Comparison of ENCODE assay signal across 10 cellular contexts in the genomic region with DNA sequence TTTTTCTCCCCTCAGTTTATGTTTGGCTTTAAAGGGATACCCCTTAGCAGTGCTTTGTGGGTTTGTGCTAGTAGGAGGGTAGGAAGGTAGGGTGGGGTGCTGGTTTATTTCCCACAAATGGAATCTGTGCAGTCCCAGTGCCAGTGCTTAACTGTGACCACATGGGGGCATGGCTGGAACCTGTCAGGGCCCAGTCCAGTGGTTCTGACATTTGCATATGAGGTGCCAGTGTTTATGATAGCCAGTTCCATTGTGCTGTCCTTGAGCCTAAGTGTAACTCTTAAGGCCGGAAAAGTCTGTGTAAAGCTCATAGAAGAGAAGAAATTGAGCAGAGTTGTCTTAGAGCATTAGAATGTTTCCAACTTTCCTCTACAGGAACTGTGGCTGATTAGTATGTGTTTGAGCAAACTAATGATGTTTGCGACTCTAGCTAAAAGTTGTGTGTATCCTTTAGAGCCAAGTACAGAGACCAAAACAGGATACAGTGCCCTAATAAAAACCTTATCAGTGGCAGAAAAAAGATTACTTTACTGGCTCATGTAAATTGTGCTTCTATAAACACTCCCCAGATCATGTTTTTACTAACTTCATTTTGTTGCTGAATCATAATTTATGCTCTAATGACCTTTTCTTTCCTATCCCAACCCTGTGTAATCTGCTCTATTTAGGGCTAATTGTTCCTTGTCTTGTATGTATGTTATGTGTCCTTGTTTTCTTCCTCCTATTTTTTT. TPM values are rescaled to one million over a fixed set of nuclear protein-coding genes. Genes with fewer than 3 reads are reported as not detected.
DNase-seq lines count a peak whose midpoint lies in the region; ATAC-seq and TF ChIP-seq lines count a peak whose summit lies in the region.
"Had no signal": no experiment of that assay in that cellular context is flagged by ENCODE, and none has a peak within 500 bp of the region (broad histone marks: within the 10 kb centered on the region; RNA-seq: fewer than 3 reads in every experiment).

No MANE protein-coding gene starts in this region.

- no peaks in the 10 kb centered on the region for H4K20me1 ChIP-seq in SK-N-SH (ENCODE audit: insufficient read depth)
- H4K20me1 ChIP-seq: BLaER1 had no signal

- no peak overlapping the region for H3K9ac ChIP-seq in SK-N-SH
- H3K9ac ChIP-seq: BLaER1 had no signal

- CTCF ChIA-PET in SK-N-SH (lab: Yijun Ruan, JAX) = interaction anchor here (0.7 to 14.8 kb wide), 2 partner anchors 42 to 1526 kb away, joined by 3 to 272 read pairs; partner anchors contain the start of gene DIXDC1
- CTCF ChIA-PET in MCF 10A (lab: Yijun Ruan, JAX) = interaction anchor here (0.5 to 14.5 kb wide), 7 partner anchors 10 to 911 kb away, joined by 3 to 564 read pairs (median 3); partner anchors contain the start of genes C11orf52 and DIXDC1
- CTCF ChIA-PET in CD8-positive, alpha-beta T cell (lab: Charles Lee) = interaction anchor here (0.7 to 10.9 kb wide), 2 partner anchors 43 to 613 kb away, joined by 3 to 132 read pairs; no protein-coding TSS in a partner anchor

- DNase-seq in SK-N-SH (no peak), MCF 10A (ENCODE audit: unreplicated experiment) (no peak), kidney epithelial cell (ENCODE audit: low read depth) (no peak), upper lobe of right lung (no peak), LoVo (ENCODE audit: low spot score) (no peak)
- DNase-seq in CD8-positive, alpha-beta T cell = no peak
- DNase-seq: amniotic stem cell had no signal

- H3K9me3 ChIP-seq in SK-N-SH (no peaks in the 10 kb centered on the region), upper lobe of right lung (no peaks in the 10 kb centered on the region)
- no peaks in the 10 kb centered on the region for H3K9me3 ChIP-seq in CD8-positive, alpha-beta T cell (ENCODE audit: low read length)
- H3K9me3 ChIP-seq: BLaER1 had no signal

- no peak overlapping the region for H2AFZ ChIP-seq in SK-N-SH (ENCODE audit: low read depth)

- H3K36me3 ChIP-seq in SK-N-SH (replicated peaks in 1 of 2; ENCODE audit: control insufficient read depth in 1 of 2, insufficient read depth in 2 of 2, low read length in 1 of 2) = peaks cover 0 to 8% of the 10 kb centered on the region in 2 experiments
- no peaks in the 10 kb centered on the region for H3K36me3 ChIP-seq in kidney epithelial cell (ENCODE audit: control insufficient read depth, insufficient read depth, low read length)
- H3K36me3 ChIP-seq in upper lobe of right lung = no peaks in the 10 kb centered on the region
- H3K36me3 ChIP-seq in CD8-positive, alpha-beta T cell (ENCODE audit: insufficient read depth, low read length) = no peaks in the 10 kb centered on the region

- no peak; the same call in 1 of the 2 replicates for TF ChIP-seq RAD21 in SK-N-SH (IDR thresholded peaks at IDR 0.05; ENCODE audit: low read length)

- intact Hi-C loops in MCF 10A (cut with micrococcal nuclease) (loop anchor here (5.0 kb wide), 1 partner anchor 308 kb away; no protein-coding TSS in a partner anchor), upper lobe of right lung (cut with DNase I) (no loop called here)
- intact Hi-C loops in CD8-positive, alpha-beta T cell (cut with DNase I, micrococcal nuclease) = no loop called here

- no peak for TF ChIP-seq EP300 in SK-N-SH (IDR thresholded peaks at IDR 0.05; ENCODE audit: borderline replicate concordance in 1 of 2, low read depth in 1 of 2, low read length in 1 of 2)

- no peaks in the 10 kb centered on the region for H3K9me2 ChIP-seq in SK-N-SH

- ATAC-seq in SK-N-SH treated with all-trans-retinoic acid at 6 μM for 48 hours (no peak), upper lobe of right lung (peak; percentile 57)
- no peak for ATAC-seq in CD8-positive, alpha-beta T cell
- no peak for ATAC-seq in activated T-helper 17 cell treated with anti-CD3 and anti-CD28 coated beads, Interleukin-2, amount 50 U/mL, for 72 hours (replicated peaks)

- H3K27me3 Mint-ChIP-seq in MCF 10A (ENCODE audit: insufficient read depth, unreplicated experiment) = no peaks in the 10 kb centered on the region
- peaks cover 29% of the 10 kb centered on the region for H3K27me3 Mint-ChIP-seq in CD8-positive, alpha-beta T cell (ENCODE audit: low read depth)
- H3K27me3 Mint-ChIP-seq in activated T-helper 17 cell treated with anti-CD3 and anti-CD28 coated beads, Interleukin-2, amount 50 U/mL, for 72 hours = peaks cover 9% of the 10 kb centered on the region

- H3K4me3 ChIP-seq in SK-N-SH (ENCODE audit: low read depth in 2 of 2, low read length in 1 of 2) = no peak overlapping the region
- no peak overlapping the region for H3K4me3 ChIP-seq in kidney epithelial cell (ENCODE audit: low read depth, low read length)
- no peak overlapping the region for H3K4me3 ChIP-seq in upper lobe of right lung
- H3K4me3 ChIP-seq in CD8-positive, alpha-beta T cell (ENCODE audit: low read depth, low read length) = no peak overlapping the region
- H3K4me3 ChIP-seq: BLaER1 had no signal

- no peak overlapping the region for H3K4me3 Mint-ChIP-seq in MCF 10A (ENCODE audit: unreplicated experiment)
- no peak overlapping the region for H3K4me3 Mint-ChIP-seq in CD8-positive, alpha-beta T cell
- no peak overlapping the region for H3K4me3 Mint-ChIP-seq in activated T-helper 17 cell treated with anti-CD3 and anti-CD28 coated beads, Interleukin-2, amount 50 U/mL, for 72 hours

- H3K79me2 ChIP-seq in SK-N-SH (ENCODE audit: insufficient read depth) = peaks cover 5% of the 10 kb centered on the region; the same call in 1 of the 2 replicates

- H3K4me2 ChIP-seq in SK-N-SH = no peak overlapping the region
- H3K4me2 ChIP-seq: BLaER1 had no signal

- H3F3A ChIP-seq in SK-N-SH (replicated peaks; ENCODE audit: insufficient read depth) = peaks cover 14% of the 10 kb centered on the region

- WGBS in SK-N-SH (ENCODE audit: low lambda C conversion rate) = 100% methylated on average over 2 of the region's 2 CpGs

- peaks cover 31% of the 10 kb centered on the region for H3K4me1 Mint-ChIP-seq in MCF 10A (ENCODE audit: insufficient read depth, unreplicated experiment)
- peaks cover 7% of the 10 kb centered on the region for H3K4me1 Mint-ChIP-seq in CD8-positive, alpha-beta T cell (ENCODE audit: low read depth)
- no peaks in the 10 kb centered on the region for H3K4me1 Mint-ChIP-seq in activated T-helper 17 cell treated with anti-CD3 and anti-CD28 coated beads, Interleukin-2, amount 50 U/mL, for 72 hours

- H3K9me3 Mint-ChIP-seq in MCF 10A (ENCODE audit: unreplicated experiment) = no peaks in the 10 kb centered on the region
- no peaks in the 10 kb centered on the region for H3K9me3 Mint-ChIP-seq in CD8-positive, alpha-beta T cell
- no peaks in the 10 kb centered on the region for H3K9me3 Mint-ChIP-seq in activated T-helper 17 cell treated with anti-CD3 and anti-CD28 coated beads, Interleukin-2, amount 50 U/mL, for 72 hours

- H3K4me1 ChIP-seq in SK-N-SH (ENCODE audit: control insufficient read depth in 1 of 2, insufficient read depth in 2 of 2, low read depth in 1 of 2, low read length in 1 of 2) (peaks cover 13 to 18% of the 10 kb centered on the region in 2 experiments; a peak in 3 of 4 replicates), upper lobe of right lung (peaks cover 14% of the 10 kb centered on the region)
- peaks cover 7% of the 10 kb centered on the region for H3K4me1 ChIP-seq in CD8-positive, alpha-beta T cell (ENCODE audit: insufficient read depth, low read length)

- POLR2A ChIA-PET in SK-N-SH (lab: Yijun Ruan, JAX) (no interaction called here), MCF 10A (lab: Yijun Ruan, JAX) (interaction anchor here (0.7 to 11.0 kb wide), 5 partner anchors 10 to 40 kb away, joined by 3 to 513 read pairs (median 7); partner anchors contain the start of gene DIXDC1)
- POLR2A ChIA-PET in CD8-positive, alpha-beta T cell (lab: Charles Lee) = no interaction called here

- H3K36me3 Mint-ChIP-seq in MCF 10A (ENCODE audit: insufficient read depth, unreplicated experiment) = peaks cover 14% of the 10 kb centered on the region
- H3K36me3 Mint-ChIP-seq in CD8-positive, alpha-beta T cell = no peaks in the 10 kb centered on the region
- H3K36me3 Mint-ChIP-seq in activated T-helper 17 cell treated with anti-CD3 and anti-CD28 coated beads, Interleukin-2, amount 50 U/mL, for 72 hours (ENCODE audit: low read depth) = peaks cover 17% of the 10 kb centered on the region

- TF ChIP-seq CTCF in SK-N-SH (IDR thresholded peaks at IDR 0.05) = peak; percentile 30
- no peak for TF ChIP-seq CTCF in MCF 10A (IDR thresholded peaks at IDR 0.05; ENCODE audit: unreplicated experiment)
- TF ChIP-seq CTCF in kidney epithelial cell (IDR thresholded peaks at IDR 0.05; ENCODE audit: insufficient read depth, low read length, poor library complexity, severe bottlenecking) = peak; percentile 19
- TF ChIP-seq CTCF in upper lobe of right lung (IDR thresholded peaks at IDR 0.05) = peak; percentile 34
- no peak for TF ChIP-seq CTCF in CD8-positive, alpha-beta T cell (IDR thresholded peaks at IDR 0.05)

- H3K27ac ChIP-seq in SK-N-SH (ENCODE audit: low read depth in 2 of 2, low read length in 1 of 2) = no peak overlapping the region
- H3K27ac ChIP-seq in upper lobe of right lung = peak overlapping the region; percentile 44
- no peak overlapping the region for H3K27ac ChIP-seq in CD8-positive, alpha-beta T cell (ENCODE audit: low read depth, low read length)
- H3K27ac ChIP-seq: BLaER1 had no signal

- peak overlapping the region; percentile 97 for H3K27ac Mint-ChIP-seq in MCF 10A (ENCODE audit: low read depth, unreplicated experiment)
- H3K27ac Mint-ChIP-seq in CD8-positive, alpha-beta T cell = no peak overlapping the region
- no peak overlapping the region for H3K27ac Mint-ChIP-seq in activated T-helper 17 cell treated with anti-CD3 and anti-CD28 coated beads, Interleukin-2, amount 50 U/mL, for 72 hours

- H3K27me3 ChIP-seq in SK-N-SH (ENCODE audit: insufficient read depth) (no peaks in the 10 kb centered on the region), kidney epithelial cell (ENCODE audit: control insufficient read depth, insufficient read depth, low read length) (no peaks in the 10 kb centered on the region), upper lobe of right lung (no peaks in the 10 kb centered on the region)
- no peaks in the 10 kb centered on the region for H3K27me3 ChIP-seq in CD8-positive, alpha-beta T cell (ENCODE audit: insufficient read depth, low read length)

- BruUV-seq in MCF 10A (replicated peaks; lab: Mats Ljungman, UMichigan) = no TSS peak

RNA-seq across cellular contexts. Expression of gene DIXDC1, which starts 38.1 kb away (rescaled TPM):
- polyA plus RNA-seq in SK-N-SH (2012; rRNA removed) = 5.3 and 6.8 TPM in 2 replicates
- 6.3 and 6.9 TPM in 2 replicates for polyA plus RNA-seq in SK-N-SH (2012; cell fraction: cytosol; rRNA removed)
- polyA plus RNA-seq in SK-N-SH (2012; cell fraction: nucleus; rRNA removed) = 5.9 and 9.3 TPM in 2 replicates
- total RNA-seq in MCF 10A (2022) = 21.0 and 47.3 TPM in 2 replicates
- 13.2 and 14.4 TPM in 2 replicates for total RNA-seq in kidney epithelial cell
- 15.2 TPM for total RNA-seq in upper lobe of right lung
- total RNA-seq in CD8-positive, alpha-beta T cell = under 1 TPM; 0.22 to 0.39 TPM
- total RNA-seq in activated T-helper 17 cell treated with anti-CD3 and anti-CD28 coated beads, Interleukin-2, amount 50 U/mL, for 72 hours = 10 to 100 TPM; 11.3 to 27.4 TPM

RNA-seq across cellular contexts. Expression of gene DLAT, which starts 50.0 kb away (rescaled TPM):
- 14.4 and 17.8 TPM in 2 replicates for polyA plus RNA-seq in SK-N-SH (2012; rRNA removed)
- polyA plus RNA-seq in SK-N-SH (2012; cell fraction: cytosol; rRNA removed) = 19.4 and 20.3 TPM in 2 replicates
- polyA plus RNA-seq in SK-N-SH (2012; cell fraction: nucleus; rRNA removed) = 6.9 and 10.2 TPM in 2 replicates
- 43.3 and 46.7 TPM in 2 replicates for total RNA-seq in MCF 10A (2022)
- 33.4 and 42.1 TPM in 2 replicates for total RNA-seq in kidney epithelial cell
- total RNA-seq in upper lobe of right lung = 29.2 TPM
- total RNA-seq in CD8-positive, alpha-beta T cell = 10 to 100 TPM; 14.5 to 14.7 TPM
- 10 to 100 TPM; 27.4 to 49.1 TPM for total RNA-seq in activated T-helper 17 cell treated with anti-CD3 and anti-CD28 coated beads, Interleukin-2, amount 50 U/mL, for 72 hours

RNA-seq across cellular contexts. Expression of gene C11orf52, which starts 56.5 kb away (rescaled TPM):
- polyA plus RNA-seq in SK-N-SH (2012; rRNA removed) = not detected in 2 replicates
- polyA plus RNA-seq in SK-N-SH (2012; cell fraction: cytosol; rRNA removed) = not detected in 2 replicates
- polyA plus RNA-seq in SK-N-SH (2012; cell fraction: nucleus; rRNA removed) = not detected in 2 replicates
- total RNA-seq in MCF 10A (2022) (1.3 and 2.0 TPM in 2 replicates), kidney epithelial cell (3.1 and 5.0 TPM in 2 replicates), upper lobe of right lung (9.8 TPM)
- total RNA-seq in CD8-positive, alpha-beta T cell = not detected
- total RNA-seq in activated T-helper 17 cell treated with anti-CD3 and anti-CD28 coated beads, Interleukin-2, amount 50 U/mL, for 72 hours = not detected

Comparison
In these comparisons a context has a peak if more than half of its experiments do, and no peak if none do; other contexts are left out.
1. CTCF ChIP-seq: peak in SK-N-SH (single experiment), kidney epithelial cell (single experiment) and upper lobe of right lung (single experiment); none in MCF 10A (single experiment) and CD8-positive, alpha-beta T cell (single experiment).
2. RNA of gene DIXDC1, which starts 38.1 kb away (total RNA-seq): 11.3 to 27.4 TPM in activated T-helper 17 cell treated with anti-CD3 and anti-CD28 coated beads, Interleukin-2, amount 50 U/mL, for 72 hours, 21.0 to 47.3 TPM in MCF 10A, 15.2 TPM in upper lobe of right lung (single experiment) and 13.2 to 14.4 TPM in kidney epithelial cell; 0.22 to 0.39 TPM in CD8-positive, alpha-beta T cell; every median in the first group is over 4 times any median in the second.